In genomic region chr9:127929044-127929979, GRCh38 we compare ENCODE assay signal across 12 cellular contexts. TPM values are rescaled to one million over a fixed set of nuclear protein-coding genes. Genes with fewer than 3 reads are reported as not detected.
A peak's percentile ranks its signal among the peaks of the same experiment; 100 is the strongest.
DNase-seq lines count a peak whose midpoint lies in the region; ATAC-seq and TF ChIP-seq lines count a peak whose summit lies in the region.
"Had no signal": no experiment of that assay in that cellular context is flagged by ENCODE, and none has a peak within 500 bp of the region (broad histone marks: within the 10 kb centered on the region; RNA-seq: fewer than 3 reads in every experiment).

No MANE protein-coding gene starts in this region.

- H3K27me3 ChIP-seq in H9 (ENCODE audit: insufficient read depth, low read length) = no peaks in the 10 kb centered on the region

- H2AFZ ChIP-seq in H9 (ENCODE audit: low read length) = no peak overlapping the region

- H3T11ph ChIP-seq in H9 (ENCODE audit: low read length) = no peak overlapping the region

- no peak overlapping the region for H3K27ac ChIP-seq in H9 (ENCODE audit: insufficient read length, low read depth, low read length)
- H3K27ac ChIP-seq: heart right ventricle had no signal

- no peaks in the 10 kb centered on the region for H3K79me2 ChIP-seq in H9 (ENCODE audit: insufficient read depth, low read length)

- peak overlapping the region in 1 of 3 experiments; percentile 72; a peak in 2 of 7 replicates for H3K27ac Mint-ChIP-seq in H9
- H3K27ac Mint-ChIP-seq in activated T-helper 2 cell treated with anti-CD3 and anti-CD28 coated beads, Interferon-gamma antibody, Interleukin-2, Interleukin-4, amounts not matched to agents 10 μg/mL and 5 μg/mL and 100 μg/mL, durations not matched to agents 14 hours and 24 hours and 36 hours = no peak overlapping the region
- peak overlapping the region in 4 of 10 donors; percentile 24 to 90 (median 38) for H3K27ac Mint-ChIP-seq in naive thymus-derived CD8-positive, alpha-beta T cell

- H3K9me3 Mint-ChIP-seq in H9 = no peaks in the 10 kb centered on the region; a peak in 1 of 5 replicates
- H3K9me3 Mint-ChIP-seq in activated T-helper 2 cell treated with anti-CD3 and anti-CD28 coated beads, Interferon-gamma antibody, Interleukin-2, Interleukin-4, amounts not matched to agents 10 μg/mL and 5 μg/mL and 100 μg/mL, durations not matched to agents 14 hours and 24 hours and 36 hours = no peaks in the 10 kb centered on the region
- H3K9me3 Mint-ChIP-seq in naive thymus-derived CD8-positive, alpha-beta T cell = peaks cover 0 to 2% (median 0%) of the 10 kb centered on the region in 9 donors
- H3K9me3 Mint-ChIP-seq: activated naive CD8-positive, alpha-beta T cell treated with anti-CD3 and anti-CD28 coated beads, Interleukin-2, amount 10 ng/mL, durations not matched to agents 7 days and 5 days had no signal

- no peak overlapping the region for H3K56ac ChIP-seq in H9 (ENCODE audit: insufficient read length, low read depth, low read length)

- peaks cover 30% of the 10 kb centered on the region for H3K27me3 Mint-ChIP-seq in H9 (ENCODE audit: low read depth)
- peaks cover 16% of the 10 kb centered on the region for H3K27me3 Mint-ChIP-seq in activated T-helper 2 cell treated with anti-CD3 and anti-CD28 coated beads, Interferon-gamma antibody, Interleukin-2, Interleukin-4, amounts not matched to agents 10 μg/mL and 5 μg/mL and 100 μg/mL, durations not matched to agents 14 hours and 24 hours and 36 hours (ENCODE audit: low read depth)
- peaks cover 0 to 6% (median 4%) of the 10 kb centered on the region in 5 donors for H3K27me3 Mint-ChIP-seq in naive thymus-derived CD8-positive, alpha-beta T cell

- H3K36me3 Mint-ChIP-seq in H9 (ENCODE audit: insufficient read depth in 1 of 3, low read depth in 3 of 3) = peaks cover 2 to 6% (median 6%) of the 10 kb centered on the region in 3 experiments; a peak in 5 of 7 replicates
- peaks cover 8% of the 10 kb centered on the region for H3K36me3 Mint-ChIP-seq in activated T-helper 2 cell treated with anti-CD3 and anti-CD28 coated beads, Interferon-gamma antibody, Interleukin-2, Interleukin-4, amounts not matched to agents 10 μg/mL and 5 μg/mL and 100 μg/mL, durations not matched to agents 14 hours and 24 hours and 36 hours (ENCODE audit: low read depth)
- H3K36me3 Mint-ChIP-seq in naive thymus-derived CD8-positive, alpha-beta T cell = no peaks in the 10 kb centered on the region

- no peak overlapping the region for H3K14ac ChIP-seq in H9 (ENCODE audit: insufficient read depth, low read length)

- H3K9me3 ChIP-seq in H9 (ENCODE audit: control insufficient read depth, low read depth, low read length) = no peaks in the 10 kb centered on the region
- H3K9me3 ChIP-seq: heart right ventricle had no signal

- H2BK5ac ChIP-seq in H9 (ENCODE audit: insufficient read length, low read length) = no peak overlapping the region

- intact Hi-C loops in activated T-helper 2 cell treated with anti-CD3 and anti-CD28 coated beads, Interferon-gamma antibody, Interleukin-2, Interleukin-4, amounts not matched to agents 10 μg/mL and 5 μg/mL and 100 μg/mL, durations not matched to agents 14 hours and 24 hours and 36 hours (cut with micrococcal nuclease) = no loop called here

- WGBS in H9 (ENCODE audit: extremely low coverage, insufficient read length, low lambda C conversion rate) = no CpG with 5 or more reads among the region's 17 CpGs

- H3K18ac ChIP-seq in H9 (ENCODE audit: insufficient read length, low read depth, low read length) = no peak overlapping the region

- H3K23me2 ChIP-seq in H9 (ENCODE audit: insufficient read length, low read depth, low read length, poor library complexity, severe bottlenecking) = peaks cover 16% of the 10 kb centered on the region

- H2BK12ac ChIP-seq in H9 (ENCODE audit: insufficient read length, low read depth, low read length) = no peak overlapping the region

- no peak overlapping the region for H2BK20ac ChIP-seq in H9 (ENCODE audit: low read depth, low read length, poor library complexity, severe bottlenecking)

- H4K91ac ChIP-seq in H9 (ENCODE audit: insufficient read length, low read depth, low read length) = no peak overlapping the region

- peak overlapping the region; percentile 62 to 97 for H3K4me3 Mint-ChIP-seq in H9
- peak overlapping the region; percentile 39 for H3K4me3 Mint-ChIP-seq in activated T-helper 2 cell treated with anti-CD3 and anti-CD28 coated beads, Interferon-gamma antibody, Interleukin-2, Interleukin-4, amounts not matched to agents 10 μg/mL and 5 μg/mL and 100 μg/mL, durations not matched to agents 14 hours and 24 hours and 36 hours (ENCODE audit: low read depth)
- H3K4me3 Mint-ChIP-seq in naive thymus-derived CD8-positive, alpha-beta T cell = peak overlapping the region; percentile 64 to 85 (median 70)

- no peak overlapping the region for H2BK120ac ChIP-seq in H9 (ENCODE audit: low read depth, low read length, poor library complexity, severe bottlenecking)

- H3K9ac ChIP-seq in H9 (ENCODE audit: extremely low read depth, insufficient read length, low read length) = no peak overlapping the region

- H3K4me2 ChIP-seq in H9 (ENCODE audit: insufficient read depth, insufficient read length, low read length) = peak overlapping the region; percentile 31

- no peak overlapping the region for H3K4ac ChIP-seq in H9 (ENCODE audit: low read depth, low read length)

- H2AK5ac ChIP-seq in H9 (ENCODE audit: insufficient read length, low read length) = no peak overlapping the region

- no peak overlapping the region for H3K23ac ChIP-seq in H9 (ENCODE audit: insufficient read length, low read depth, low read length)

- H3K79me1 ChIP-seq in H9 (ENCODE audit: insufficient read depth, low read depth, low read length, poor library complexity, severe bottlenecking) = no peaks in the 10 kb centered on the region

- no peak for ATAC-seq in naive thymus-derived CD8-positive, alpha-beta T cell
- ATAC-seq in GM21447 (IDR thresholded peaks at IDR 0.05; ENCODE audit: unreplicated experiment) = no peak

- H3K4me1 ChIP-seq in H9 (ENCODE audit: insufficient read depth, low read length) = peaks cover 2% of the 10 kb centered on the region; the same call in 1 of the 2 replicates

- POLR2A ChIA-PET in naive thymus-derived CD8-positive, alpha-beta T cell (lab: Charles Lee) = interaction anchor here (0.5 to 3.2 kb wide), 16 partner anchors 9 to 1100 kb away, joined by 3 to 17 read pairs (median 4); partner anchors contain the start of genes DPM2, EEIG1 and ST6GALNAC4

- no peak overlapping the region for H4K8ac ChIP-seq in H9 (replicated peaks; ENCODE audit: insufficient read length, low read depth, low read length)

- DNase-seq in NCI-H82 (lab: John Stamatoyannopoulos, UW) (peak; percentile 32), NCI-H82 treated with DMSO at 0.1 percent for 48 hours (lab: John Stamatoyannopoulos, UW; ENCODE audit: unreplicated experiment) (no peak), H9 (no peak), GM19240 (ENCODE audit: insufficient read length, low spot score) (no peak), globus pallidus (ENCODE audit: low spot score) (no peak)
- DNase-seq in activated T-helper 2 cell treated with anti-CD3 and anti-CD28 coated beads, Interferon-gamma antibody, Interleukin-2, Interleukin-4, amounts not matched to agents 10 μg/mL and 5 μg/mL and 100 μg/mL, durations not matched to agents 14 hours and 24 hours and 36 hours (ENCODE audit: low spot score) = no peak
- DNase-seq in naive thymus-derived CD8-positive, alpha-beta T cell = no peak
- DNase-seq: activated naive CD8-positive, alpha-beta T cell treated with anti-CD3 and anti-CD28 coated beads, Interleukin-2, amount 10 ng/mL, durations not matched to agents 7 days and 5 days; heart right ventricle; left ventricle myocardium superior; occipital lobe had no signal

- H3K4me1 Mint-ChIP-seq in H9 = peaks cover 24 to 37% of the 10 kb centered on the region in 2 experiments
- H3K4me1 Mint-ChIP-seq in activated T-helper 2 cell treated with anti-CD3 and anti-CD28 coated beads, Interferon-gamma antibody, Interleukin-2, Interleukin-4, amounts not matched to agents 10 μg/mL and 5 μg/mL and 100 μg/mL, durations not matched to agents 14 hours and 24 hours and 36 hours (ENCODE audit: low read depth) = peaks cover 22% of the 10 kb centered on the region
- peaks cover 13 to 38% (median 35%) of the 10 kb centered on the region in 4 donors for H3K4me1 Mint-ChIP-seq in naive thymus-derived CD8-positive, alpha-beta T cell

- H4K20me1 ChIP-seq in H9 (ENCODE audit: control insufficient read depth, insufficient read depth, insufficient read length) = no peaks in the 10 kb centered on the region

- no peak overlapping the region for H4K5ac ChIP-seq in H9 (ENCODE audit: insufficient read length, low read depth, low read length)

- no peak overlapping the region for H2BK15ac ChIP-seq in H9 (ENCODE audit: low read depth, low read length)

- no peak for TF ChIP-seq CTCF in H9 (conservative IDR thresholded peaks at IDR 0.05)

RNA-seq across cellular contexts. Expression of gene PIP5KL1, which starts 1.3 kb away (rescaled TPM):
- total RNA-seq in H9 (2021) = 9.0 and 11.6 TPM in 2 replicates
- 1.4 and 3.4 TPM in 2 replicates for total RNA-seq in activated T-helper 2 cell treated with anti-CD3 and anti-CD28 coated beads, Interferon-gamma antibody, Interleukin-2, Interleukin-4, amounts not matched to agents 10 μg/mL and 5 μg/mL and 100 μg/mL, durations not matched to agents 14 hours and 24 hours and 36 hours
- 1 to 10 TPM; 1.8 to 2.0 TPM for total RNA-seq in naive thymus-derived CD8-positive, alpha-beta T cell
- under 1 TPM in 2 of 3 donors, not detected in 1; 0.28 to 0.46 TPM for polyA plus RNA-seq in naive thymus-derived CD8-positive, alpha-beta T cell
- total RNA-seq: left ventricle myocardium superior had no signal

RNA-seq across cellular contexts. Expression of gene DPM2, which starts 8.3 kb away (rescaled TPM):
- total RNA-seq in H9 (2021) = 44.7 and 46.1 TPM in 2 replicates
- 55.7 and 57.4 TPM in 2 replicates for total RNA-seq in activated T-helper 2 cell treated with anti-CD3 and anti-CD28 coated beads, Interferon-gamma antibody, Interleukin-2, Interleukin-4, amounts not matched to agents 10 μg/mL and 5 μg/mL and 100 μg/mL, durations not matched to agents 14 hours and 24 hours and 36 hours
- 10 to 100 TPM; 71.1 to 74.6 TPM for total RNA-seq in naive thymus-derived CD8-positive, alpha-beta T cell
- 10 to 100 TPM; 28.5 to 34.7 (median 34.2) TPM for polyA plus RNA-seq in naive thymus-derived CD8-positive, alpha-beta T cell

RNA-seq across cellular contexts. Expression of gene ST6GALNAC4, which starts 12.5 kb away (rescaled TPM):
- total RNA-seq in H9 (2021) = 15.4 and 16.5 TPM in 2 replicates
- 25.6 and 28.7 TPM in 2 replicates for total RNA-seq in activated T-helper 2 cell treated with anti-CD3 and anti-CD28 coated beads, Interferon-gamma antibody, Interleukin-2, Interleukin-4, amounts not matched to agents 10 μg/mL and 5 μg/mL and 100 μg/mL, durations not matched to agents 14 hours and 24 hours and 36 hours
- total RNA-seq in naive thymus-derived CD8-positive, alpha-beta T cell = 10 to 100 TPM; 47.0 to 47.5 TPM
- polyA plus RNA-seq in naive thymus-derived CD8-positive, alpha-beta T cell = 10 to 100 TPM; 19.8 to 34.4 (median 22.1) TPM

RNA-seq across cellular contexts. Expression of gene ST6GALNAC6, which starts 29.9 kb away (rescaled TPM):
- total RNA-seq in H9 (2021) = 29.8 and 30.2 TPM in 2 replicates
- total RNA-seq in activated T-helper 2 cell treated with anti-CD3 and anti-CD28 coated beads, Interferon-gamma antibody, Interleukin-2, Interleukin-4, amounts not matched to agents 10 μg/mL and 5 μg/mL and 100 μg/mL, durations not matched to agents 14 hours and 24 hours and 36 hours = 60.3 and 60.7 TPM in 2 replicates
- 100 to 1,000 TPM; 102 to 110 TPM for total RNA-seq in naive thymus-derived CD8-positive, alpha-beta T cell
- polyA plus RNA-seq in naive thymus-derived CD8-positive, alpha-beta T cell = 10 to 100 TPM; 29.8 to 42.8 (median 30.3) TPM

RNA-seq across cellular contexts. Expression of gene EEIG1, which starts 51.5 kb away (rescaled TPM):
- total RNA-seq in H9 (2021) = 52.3 and 59.5 TPM in 2 replicates
- 43.8 and 53.3 TPM in 2 replicates for total RNA-seq in activated T-helper 2 cell treated with anti-CD3 and anti-CD28 coated beads, Interferon-gamma antibody, Interleukin-2, Interleukin-4, amounts not matched to agents 10 μg/mL and 5 μg/mL and 100 μg/mL, durations not matched to agents 14 hours and 24 hours and 36 hours
- 100 to 1,000 TPM; 564 to 631 TPM for total RNA-seq in naive thymus-derived CD8-positive, alpha-beta T cell
- polyA plus RNA-seq in naive thymus-derived CD8-positive, alpha-beta T cell = 100 to 1,000 TPM; 134 to 318 (median 149) TPM
